In the genomic region with DNA sequence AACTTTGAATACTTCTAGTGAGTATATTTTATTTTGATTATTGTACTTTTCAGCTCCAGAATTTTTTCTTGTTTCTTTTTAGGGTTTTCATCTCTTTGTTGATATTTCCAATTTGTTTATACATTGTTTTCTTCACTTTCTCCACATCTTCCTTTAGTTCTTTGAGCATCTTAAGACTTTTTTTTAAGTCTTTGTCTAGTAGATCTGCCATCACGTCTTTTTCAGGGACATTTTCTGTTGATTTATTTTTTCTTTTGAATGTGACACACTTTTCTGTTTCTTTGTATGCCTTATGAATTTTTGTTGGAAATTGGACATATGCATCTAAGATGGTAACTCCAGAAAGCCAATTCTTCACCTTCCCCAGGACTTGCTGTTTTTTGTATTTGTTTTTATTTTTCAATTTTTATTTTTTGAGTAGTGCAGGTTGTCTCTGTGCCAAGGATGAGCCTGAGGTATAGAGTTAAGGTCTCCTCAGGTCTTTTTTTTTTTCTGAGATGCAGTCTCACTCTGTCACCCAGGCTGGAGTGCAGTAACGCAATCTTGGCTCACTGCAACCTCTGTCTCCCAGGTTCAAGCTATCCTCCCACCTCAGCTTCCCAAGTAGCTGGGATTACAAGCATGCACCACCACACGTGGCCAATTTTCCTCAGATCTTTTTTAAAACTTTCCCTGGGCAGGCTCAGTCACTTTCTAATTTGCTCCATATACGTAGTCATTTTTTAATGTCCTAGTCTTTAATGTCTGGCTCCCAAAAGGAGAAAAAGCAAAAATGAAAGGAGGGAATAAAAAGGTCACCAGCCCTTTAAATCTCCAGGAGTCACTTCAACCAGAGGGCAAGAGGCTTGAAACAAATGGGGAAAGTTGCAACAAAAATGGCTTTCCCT, we compare ENCODE assay signal across 23 cellular contexts. TPM values are rescaled to one million over a fixed set of nuclear protein-coding genes. Genes with fewer than 3 reads are reported as not detected.
DNase-seq lines count a peak whose midpoint lies in the region; ATAC-seq, FAIRE-seq and TF ChIP-seq lines count a peak whose summit lies in the region.
"Had no signal": no experiment of that assay in that cellular context is flagged by ENCODE, and none has a peak within 500 bp of the region (broad histone marks: within the 10 kb centered on the region; RNA-seq: fewer than 3 reads in every experiment).

No MANE protein-coding gene starts in this region.

- H3K9ac ChIP-seq in HepG2 (ENCODE audit: insufficient read depth, low read depth, low read length) = no peak overlapping the region
- peak overlapping the region; percentile 66 to 85; a peak in 3 of 4 replicates for H3K9ac ChIP-seq in K562 (ENCODE audit: insufficient read depth in 1 of 2, low read depth in 2 of 2, low read length in 2 of 2)
- H3K9ac ChIP-seq in neuronal stem cell (ENCODE audit: low read depth, low read length, poor library complexity) = no peak overlapping the region
- H3K9ac ChIP-seq: BLaER1 treated with 17β-estradiol and CSF1 and Interleukin-3, amounts not matched to agents 10 nM and 100 nM had no signal

- H3K79me2 ChIP-seq in HepG2 (ENCODE audit: insufficient read depth, low read length) = no peaks in the 10 kb centered on the region
- H3K79me2 ChIP-seq in K562 (ENCODE audit: control insufficient read depth, insufficient read depth, low read length) = peaks cover 47% of the 10 kb centered on the region

- H3K4me1 ChIP-seq in HepG2 (ENCODE audit: insufficient read depth, low read length) = peaks cover 8% of the 10 kb centered on the region
- no peaks in the 10 kb centered on the region for H3K4me1 ChIP-seq in right lobe of liver
- peaks cover 9 to 10% of the 10 kb centered on the region in 2 experiments; a peak in 4 of 5 replicates for H3K4me1 ChIP-seq in K562 (replicated peaks in 1 of 2; ENCODE audit: control insufficient read depth in 2 of 2, insufficient read depth in 2 of 2, low read length in 2 of 2)
- H3K4me1 ChIP-seq in neuronal stem cell (ENCODE audit: control insufficient read depth in 2 of 2, insufficient read depth in 1 of 2, low read depth in 1 of 2, low read length in 2 of 2) = no peaks in the 10 kb centered on the region

- no peak overlapping the region for H2BK12ac ChIP-seq in neuronal stem cell (ENCODE audit: low read length)

- in situ Hi-C loops in HepG2 (cut with HindIII; ENCODE audit: extremely low pct_ligation_motif_present, low pct_unique_long_range_greater_than_20kb) (no loop called here), K562 (cut with MboI) (no loop called here)

- POLR2A ChIA-PET in HepG2 (lab: Yijun Ruan, JAX) (no interaction called here), K562 (lab: Yijun Ruan, JAX) (interaction anchor here (0.8 to 2.4 kb wide), 11 partner anchors 9 to 306 kb away, joined by 3 to 7 read pairs (median 3); no protein-coding TSS in a partner anchor)

- H3K27ac ChIP-seq in HepG2 (ENCODE audit: extremely low read length, insufficient read depth, low read length) (no peak overlapping the region), right lobe of liver (no peak overlapping the region), K562 (ENCODE audit: extremely low read depth, low read depth, low read length) (peak overlapping the region; percentile 79), neuronal stem cell (replicated peaks; ENCODE audit: low read length) (no peak overlapping the region)
- H3K27ac ChIP-seq: 22Rv1; BLaER1 treated with 17β-estradiol and CSF1 and Interleukin-3, amounts not matched to agents 10 nM and 100 nM had no signal

- H3K9me3 ChIP-seq in HepG2 (ENCODE audit: low read length) (no peaks in the 10 kb centered on the region), right lobe of liver (no peaks in the 10 kb centered on the region), K562 (replicated peaks; ENCODE audit: control insufficient read depth, insufficient read depth, low read depth, low read length) (peaks cover 4% of the 10 kb centered on the region; the same call in 1 of the 2 replicates), neuronal stem cell (replicated peaks in 1 of 2; ENCODE audit: control insufficient read depth in 2 of 2, insufficient read depth in 1 of 2, low read depth in 1 of 2, low read length in 2 of 2) (no peaks in the 10 kb centered on the region)
- H3K9me3 ChIP-seq: BE2C had no signal

- FAIRE-seq in HepG2 (lab: Jason Lieb, UNC) (no peak), K562 (lab: Jason Lieb, UNC) (no peak)
- FAIRE-seq: A204.1, D721Med, GM12891, GM18507, H54 had no signal

- TF ChIP-seq RAD21 in HepG2 (CRISPR knock-in tag; IDR thresholded peaks at IDR 0.05) = no peak
- no peak for TF ChIP-seq RAD21 in K562 (CRISPR knock-in tag; conservative IDR thresholded peaks at IDR 0.05 in 1 of 2, IDR thresholded peaks at IDR 0.05 in 1 of 2)

- H3K79me1 ChIP-seq in neuronal stem cell (ENCODE audit: low read depth, low read length) = no peaks in the 10 kb centered on the region

- H3K4me3 ChIP-seq in HepG2 (replicated peaks in 1 of 3; ENCODE audit: insufficient read depth in 1 of 3, low read depth in 2 of 3, low read length in 3 of 3) (no peak overlapping the region), right lobe of liver (no peak overlapping the region), K562 (peak overlapping the region; percentile 23), neuronal stem cell (ENCODE audit: low read length in 2 of 2) (no peak overlapping the region)
- H3K4me3 ChIP-seq: BLaER1 treated with 17β-estradiol and CSF1 and Interleukin-3, amounts not matched to agents 10 nM and 100 nM; GM23338; HAP-1 had no signal

- WGBS in HepG2 (ENCODE audit: low lambda C conversion rate) = 63% methylated on average over 4 of the region's 4 CpGs
- 67% methylated on average over 4 of the region's 4 CpGs for WGBS in right lobe of liver (ENCODE audit: insufficient coverage, low coverage, low lambda C conversion rate, missing lambda C conversion rate)
- WGBS in K562 (ENCODE audit: insufficient coverage, low coverage, missing lambda C conversion rate) = 6% methylated on average over 4 of the region's 4 CpGs
- no CpG with 5 or more reads among the region's 4 CpGs for WGBS in neuronal stem cell (ENCODE audit: extremely low coverage in 2 of 2, insufficient read length in 2 of 2, insufficient replicate concordance in 1 of 2), 2 donors

- H4K20me1 ChIP-seq in HepG2 (ENCODE audit: insufficient read depth, low read length) = no peaks in the 10 kb centered on the region
- H4K20me1 ChIP-seq in K562 (replicated peaks; ENCODE audit: control insufficient read depth, insufficient read depth, low read length) = no peaks in the 10 kb centered on the region
- H4K20me1 ChIP-seq: BLaER1 treated with 17β-estradiol and CSF1 and Interleukin-3, amounts not matched to agents 10 nM and 100 nM had no signal

- TF ChIP-seq POLR2A in HepG2 (IDR thresholded peaks at IDR 0.05; ENCODE audit: insufficient read depth in 1 of 2, low read depth in 2 of 2, low read length in 2 of 2) (no peak), right lobe of liver (IDR thresholded peaks at IDR 0.05) (no peak), K562 (conservative IDR thresholded peaks at IDR 0.05) (no peak; the same call in 1 of the 2 replicates)

- TF ChIP-seq CTCF in HepG2 (CRISPR knock-in tag; IDR thresholded peaks at IDR 0.05) = no peak
- no peak for TF ChIP-seq CTCF in right lobe of liver (IDR thresholded peaks at IDR 0.05)
- no peak for TF ChIP-seq CTCF in K562 (IDR thresholded peaks at IDR 0.05 in 2 of 3, conservative IDR thresholded peaks at IDR 0.05 in 1 of 3; ENCODE audit: insufficient read depth in 2 of 3, low read depth in 1 of 3, low read length in 3 of 3)

- ATAC-seq in HepG2 = no peak
- ATAC-seq in right lobe of liver = no peak
- peak; percentile 52 for ATAC-seq in K562
- ATAC-seq: GM23338 had no signal

- H2BK120ac ChIP-seq in neuronal stem cell (ENCODE audit: low read depth, low read length) = no peak overlapping the region

- H2BK15ac ChIP-seq in neuronal stem cell (ENCODE audit: low read length) = no peak overlapping the region

- no peak overlapping the region for H3K4ac ChIP-seq in neuronal stem cell (ENCODE audit: low read length)

- H3K18ac ChIP-seq in neuronal stem cell (ENCODE audit: low read length) = no peak overlapping the region

- intact Hi-C loops in HepG2 (cut with micrococcal nuclease; ENCODE audit: unreplicated experiment) (no loop called here), right lobe of liver (cut with DNase I) (no loop called here), K562 (cut with micrococcal nuclease) (loop anchor here (5.0 kb wide), 1 partner anchor 44 kb away; no protein-coding TSS in a partner anchor)

- H3K14ac ChIP-seq in neuronal stem cell (ENCODE audit: low read length) = no peak overlapping the region

- no TSS peak for BruUV-seq in HepG2 (replicated peaks; lab: Mats Ljungman, UMichigan)
- BruUV-seq in K562 (replicated peaks; lab: Mats Ljungman, UMichigan) = no TSS peak

- no peak for TF ChIP-seq EP300 in HepG2 (IDR thresholded peaks at IDR 0.05; ENCODE audit: low read depth in 2 of 2, low read length in 2 of 2)
- no peak for TF ChIP-seq EP300 in HepG2 (CRISPR knock-in tag; IDR thresholded peaks at IDR 0.05; ENCODE audit: borderline replicate concordance)
- TF ChIP-seq EP300 in K562 (IDR thresholded peaks at IDR 0.05; ENCODE audit: low read length) = no peak

- 0 out of 2 replicates have a peak overlapping the region, but pooled peaks have one; percentile 14 for H3K4me2 ChIP-seq in HepG2 (ENCODE audit: low read depth, low read length)
- H3K4me2 ChIP-seq in K562 (ENCODE audit: insufficient read depth, low read length) = peak overlapping the region; percentile 89
- no peak overlapping the region for H3K4me2 ChIP-seq in neuronal stem cell (ENCODE audit: insufficient read depth, low read length, poor library complexity, severe bottlenecking)
- H3K4me2 ChIP-seq: BLaER1 treated with 17β-estradiol and CSF1 and Interleukin-3, amounts not matched to agents 10 nM and 100 nM; GM23338 had no signal

- H4K8ac ChIP-seq in neuronal stem cell (ENCODE audit: low read depth, low read length) = no peak overlapping the region

- peak; percentile 50 for DNase-seq in NCI-H82 (lab: John Stamatoyannopoulos, UW)
- no peak for DNase-seq in NCI-H82 treated with DMSO at 0.1 percent for 48 hours (lab: John Stamatoyannopoulos, UW; ENCODE audit: unreplicated experiment)
- DNase-seq in HepG2 (ENCODE audit: low spot score) = no peak
- no peak for DNase-seq in right lobe of liver
- DNase-seq in K562 (ENCODE audit: extremely low read depth in 1 of 4, low spot score in 3 of 4) = peak in 1 of 4 experiments; percentile 49
- DNase-seq in neuronal stem cell (ENCODE audit: low spot score) = no peak
- no peak for DNase-seq in AG08396 (ENCODE audit: low spot score)
- DNase-seq in mucosa of gallbladder (ENCODE audit: low spot score) = no peak
- DNase-seq: AML-193; BE2C; CD4-positive, alpha-beta T cell; CD8-positive, alpha-beta memory T cell; DMS79; GF-D8 had no signal

- H2AK5ac ChIP-seq in neuronal stem cell (ENCODE audit: low read depth, low read length) = no peak overlapping the region

- H2BK5ac ChIP-seq in neuronal stem cell (ENCODE audit: low read length) = no peak overlapping the region

- H3K23ac ChIP-seq in neuronal stem cell (ENCODE audit: low read depth, low read length, poor library complexity) = no peak overlapping the region

- H3K9me1 ChIP-seq in K562 (ENCODE audit: control insufficient read depth, insufficient read depth, low read length) = no peaks in the 10 kb centered on the region

- H2AFZ ChIP-seq in HepG2 (ENCODE audit: low read length) = no peak overlapping the region
- peak overlapping the region; percentile 79 for H2AFZ ChIP-seq in K562 (ENCODE audit: low read depth, low read length)
- peak overlapping the region; percentile 58 for H2AFZ ChIP-seq in neuronal stem cell (ENCODE audit: low read length)

- H3K27me3 ChIP-seq in HepG2 (ENCODE audit: control insufficient read depth in 1 of 2, insufficient read depth in 2 of 2, low read length in 2 of 2) = no peaks in the 10 kb centered on the region
- no peaks in the 10 kb centered on the region for H3K27me3 ChIP-seq in right lobe of liver
- no peaks in the 10 kb centered on the region for H3K27me3 ChIP-seq in K562 (ENCODE audit: control insufficient read depth in 2 of 2, insufficient read depth in 2 of 2, low read length in 2 of 2)
- H3K27me3 ChIP-seq in neuronal stem cell (ENCODE audit: control insufficient read depth in 3 of 3, insufficient read depth in 3 of 3, low read depth in 1 of 3, low read length in 3 of 3) = peaks cover 0 to 11% (median 0%) of the 10 kb centered on the region in 3 experiments
- H3K27me3 ChIP-seq: BE2C; BLaER1 treated with 17β-estradiol and CSF1 and Interleukin-3, amounts not matched to agents 10 nM and 100 nM had no signal

- H4K91ac ChIP-seq in neuronal stem cell (ENCODE audit: low read depth, low read length, poor library complexity) = no peak overlapping the region

- H3K36me3 ChIP-seq in HepG2 (replicated peaks in 1 of 2; ENCODE audit: control insufficient read depth in 1 of 2, insufficient read depth in 2 of 2, low read length in 2 of 2) (no peaks in the 10 kb centered on the region), right lobe of liver (peaks cover 0 to 4% (median 0%) of the 10 kb centered on the region in 4 donors), K562 (ENCODE audit: control insufficient read depth, insufficient read depth, low read length) (no peaks in the 10 kb centered on the region), neuronal stem cell (replicated peaks in 1 of 2; ENCODE audit: control insufficient read depth in 2 of 2, insufficient read depth in 2 of 2, low read length in 2 of 2) (no peaks in the 10 kb centered on the region)
- H3K36me3 ChIP-seq: BE2C; BLaER1 treated with 17β-estradiol and CSF1 and Interleukin-3, amounts not matched to agents 10 nM and 100 nM; HAP-1 had no signal

- CTCF ChIA-PET in HepG2 (lab: Yijun Ruan, JAX; ENCODE audit: low intra/inter-chr PET ratio, low total read pairs) = no interaction called here
- CTCF ChIA-PET in K562 (lab: Yijun Ruan, JAX; ENCODE audit: low intra/inter-chr PET ratio) = no interaction called here

RNA-seq across cellular contexts. Expression of a gene that starts 6.7 kb away (rescaled TPM):
- total RNA-seq in HepG2 (2016; rRNA removed; fragmentation: Illumina TruSeq; extraction: Trizol) (33.0 and 55.2 TPM in 2 replicates), right lobe of liver (10 to 100 TPM; 15.6 to 22.3 (median 16.5) TPM), K562 (2014; rRNA removed) (43.9 and 49.9 TPM in 2 replicates), K562 (2014; rRNA removed; fragmentation: Illumina TruSeq; extraction: Trizol) (49.5 and 50.9 TPM in 2 replicates), K562 (2015; rRNA removed; fragmentation: Illumina TruSeq; extraction: Trizol) (49.4 and 50.4 TPM in 2 replicates), K562 (2021) (57.7 and 63.5 TPM in 2 replicates), mucosa of gallbladder (33.6 TPM)
- 6.1 and 7.1 TPM in 2 replicates for total RNA-seq in HepG2 (2016; cell fraction: cytosol; rRNA removed; fragmentation: Illumina TruSeq; extraction: Trizol; ENCODE audit: low read depth)
- 31.4 and 54.4 TPM in 2 replicates for total RNA-seq in HepG2 (2016; cell fraction: insoluble cytoplasmic fraction; rRNA removed; fragmentation: Illumina TruSeq; extraction: Trizol)
- 9.3 and 11.2 TPM in 2 replicates for total RNA-seq in HepG2 (2016; cell fraction: membrane; rRNA removed; fragmentation: Illumina TruSeq; extraction: Trizol)
- 67.5 and 75.1 TPM in 2 replicates for total RNA-seq in HepG2 (2016; cell fraction: nucleus; rRNA removed; fragmentation: Illumina TruSeq; extraction: Trizol)
- polyA plus RNA-seq in HepG2 (2011; rRNA removed) (19.7 and 23.4 TPM in 2 replicates), K562 (2011; rRNA removed) (42.6 and 48.8 TPM in 2 replicates), K562 (2014; fragmentation: Illumina TruSeq; extraction: Trizol) (60.3 and 61.9 TPM in 2 replicates), K562 (2014; fragmentation: Nextera tagmentation; extraction: Ambion mirVana) (1 to 10 TPM; 2.9 to 5.5 TPM), K562 (2014; rRNA removed) (55.3 and 55.9 TPM in 2 replicates)
- polyA plus RNA-seq in HepG2 (2011; cell fraction: cytosol; rRNA removed) = 17.2 and 19.2 TPM in 2 replicates
- 52.6 and 56.2 TPM in 2 replicates for polyA plus RNA-seq in HepG2 (2011; cell fraction: nucleus; rRNA removed)
- polyA plus RNA-seq in HepG2 (2012) = 27.3 and 30.6 TPM in 2 replicates
- polyA plus RNA-seq in HepG2 (2016; cell fraction: cytosol; fragmentation: Illumina TruSeq; extraction: Trizol; ENCODE audit: low read depth) = 1.9 and 2.5 TPM in 2 replicates
- polyA plus RNA-seq in HepG2 (2016; cell fraction: insoluble cytoplasmic fraction; fragmentation: Illumina TruSeq; extraction: Trizol; ENCODE audit: low read depth) = 21.8 TPM in 2 replicates
- polyA plus RNA-seq in HepG2 (2016; cell fraction: membrane; fragmentation: Illumina TruSeq; extraction: Trizol; ENCODE audit: low read depth) = 3.2 and 4.4 TPM in 2 replicates
- polyA plus RNA-seq in HepG2 (2016; cell fraction: nucleus; fragmentation: Illumina TruSeq; extraction: Trizol; ENCODE audit: insufficient read depth, low read depth) = 88.3 and 90.5 TPM in 2 replicates
- polyA minus RNA-seq in HepG2 (2011; rRNA and poly(A)+ RNA removed; ENCODE audit: low replicate concordance) = 25.6 and 34.1 TPM in 2 replicates
- 13.1 and 16.2 TPM in 2 replicates for polyA minus RNA-seq in HepG2 (2011; cell fraction: cytosol; rRNA and poly(A)+ RNA removed)
- polyA minus RNA-seq in HepG2 (2011; cell fraction: nucleus; rRNA and poly(A)+ RNA removed) = 28.7 and 35.8 TPM in 2 replicates
- total RNA-seq in K562 (2011; cell fraction: chromatin; rRNA removed; ENCODE audit: low replicate concordance) = 145 and 164 TPM in 2 replicates
- 88.0 and 89.7 TPM in 2 replicates for total RNA-seq in K562 (2011; cell fraction: nucleolus; rRNA removed)
- total RNA-seq in K562 (2011; cell fraction: nucleoplasm; rRNA removed) = 125 and 166 TPM in 2 replicates
- 26.9 and 37.2 TPM in 2 replicates for polyA plus RNA-seq in K562 (2011; cell fraction: cytosol; rRNA removed)
- polyA plus RNA-seq in K562 (2011; cell fraction: nucleus; rRNA removed) = 178 and 187 TPM in 2 replicates
- 43.6 and 44.4 TPM in 2 replicates for polyA plus RNA-seq in K562 (2012)
- 32.4 and 38.8 TPM in 2 replicates for polyA minus RNA-seq in K562 (2011; rRNA and poly(A)+ RNA removed)
- 14.8 and 19.9 TPM in 2 replicates for polyA minus RNA-seq in K562 (2011; cell fraction: cytosol; rRNA and poly(A)+ RNA removed)
- 21.1 and 34.2 TPM in 2 replicates for polyA minus RNA-seq in K562 (2011; cell fraction: nucleus; rRNA and poly(A)+ RNA removed)
- 20.1 TPM for polyA plus RNA-seq in neuronal stem cell (2013, experiment 1 of 2)
- polyA plus RNA-seq in neuronal stem cell (2013, experiment 2 of 2) = 18.2 TPM

Comparison
In these comparisons a context has a peak if more than half of its experiments do, and no peak if none do; other contexts are left out.
1. H3K9ac ChIP-seq: peak in K562 (2 of 2); none in HepG2 (single experiment) and neuronal stem cell (single experiment).